Comparison of ENCODE assay signal across 8 cellular contexts in genomic region chr13:33676045-33676699, GRCh38.
DNase-seq lines count a peak whose midpoint lies in the region; ATAC-seq and TF ChIP-seq lines count a peak whose summit lies in the region.

No MANE protein-coding gene starts in this region.

- no peak for DNase-seq in activated CD4-positive, alpha-beta T cell treated with anti-CD3 and anti-CD28 coated beads, Interleukin-2, amount 10 ng/mL, durations not matched to agents 24 days and 14 days
- no peak for DNase-seq in activated CD4-positive, alpha-beta T cell treated with anti-CD3 and anti-CD28 coated beads for 1 hour
- DNase-seq in astrocyte of the cerebellum (ENCODE audit: low read depth): no peak
- DNase-seq in transverse colon: peak; percentile 44
- no peak for DNase-seq in activated CD4-positive, alpha-beta T cell treated with anti-CD3 and anti-CD28 coated beads, Interleukin-2, amount 10 ng/mL, durations not matched to agents 7 days and 5 days

- no peaks in the 10 kb centered on the region for H3K27me3 ChIP-seq in liver (ENCODE audit: control insufficient read depth in 4 of 4, insufficient read depth in 4 of 4, low read length in 3 of 4)
- no peaks in the 10 kb centered on the region for H3K27me3 ChIP-seq in transverse colon

- no peak for TF ChIP-seq POLR2A in transverse colon (IDR thresholded peaks at IDR 0.05)

- H3K4me3 ChIP-seq in astrocyte of the cerebellum (ENCODE audit: low read depth, low read length) (peak overlapping the region; percentile 3), liver (ENCODE audit: low read depth in 1 of 3, low read length in 3 of 3) (peak overlapping the region; percentile 63 to 84 (median 84)), transverse colon (peak overlapping the region; percentile 12 to 56 (median 36))

- POLR2A ChIA-PET in activated CD4-positive, alpha-beta T cell treated with anti-CD3 and anti-CD28 coated beads, Interleukin-2, amount 10 ng/mL, durations not matched to agents 7 days and 5 days (lab: Charles Lee): no interaction called here

- ATAC-seq in GM18858 (IDR thresholded peaks at IDR 0.05; ENCODE audit: unreplicated experiment) (no peak), GM21619 (IDR thresholded peaks at IDR 0.05; ENCODE audit: unreplicated experiment) (no peak)

- H3K4me1 ChIP-seq in liver (ENCODE audit: control insufficient read depth in 4 of 4, insufficient read depth in 4 of 4, low read length in 3 of 4) (peaks cover 8 to 37% (median 23%) of the 10 kb centered on the region in 4 donors), transverse colon (peaks cover 5 to 40% (median 22%) of the 10 kb centered on the region in 4 donors)

- CTCF ChIA-PET in activated CD4-positive, alpha-beta T cell treated with anti-CD3 and anti-CD28 coated beads, Interleukin-2, amount 10 ng/mL, durations not matched to agents 7 days and 5 days (lab: Charles Lee): interaction anchor here (1.1 to 1.7 kb wide), 2 partner anchors 16 to 42 kb away, joined by 3 to 4 read pairs; no protein-coding TSS in a partner anchor

- TF ChIP-seq CTCF in astrocyte of the cerebellum (IDR thresholded peaks at IDR 0.05; ENCODE audit: low read depth, low read length, missing control alignments) (no peak), liver (IDR thresholded peaks at IDR 0.05; ENCODE audit: low read depth, low read length, missing input control) (no peak), transverse colon (IDR thresholded peaks at IDR 0.05) (no peak)

- H3K9ac ChIP-seq in liver (ENCODE audit: low read depth in 1 of 2, low read length in 2 of 2): peak overlapping the region; percentile 68 to 83

- H3K27ac ChIP-seq in liver (ENCODE audit: low read depth in 1 of 2, low read length in 2 of 2) (peak overlapping the region; percentile 77 to 91), transverse colon (peak overlapping the region; percentile 72 to 76 (median 74))

- H3K9me3 ChIP-seq in liver (ENCODE audit: control insufficient read depth in 4 of 4, low read length in 3 of 4) (no peaks in the 10 kb centered on the region), transverse colon (no peaks in the 10 kb centered on the region)

- peaks cover 7% of the 10 kb centered on the region for H3K9me3 Mint-ChIP-seq in activated CD4-positive, alpha-beta T cell treated with anti-CD3 and anti-CD28 coated beads, Interleukin-2, amount 10 ng/mL, durations not matched to agents 24 days and 14 days
- H3K9me3 Mint-ChIP-seq in activated CD4-positive, alpha-beta T cell treated with anti-CD3 and anti-CD28 coated beads, Interleukin-2, amount 10 ng/mL, durations not matched to agents 7 days and 5 days: no peaks in the 10 kb centered on the region

- intact Hi-C loops in activated CD4-positive, alpha-beta T cell treated with anti-CD3 and anti-CD28 coated beads, Interleukin-2, amount 10 ng/mL, durations not matched to agents 24 days and 14 days (cut with micrococcal nuclease): loop anchor here (5.0 kb wide), 1 partner anchor 141 kb away; the partner anchor contains the start of gene RFC3
- intact Hi-C loops in transverse colon (cut with DNase I; ENCODE audit: low total_unique reads): no loop called here

- no peak overlapping the region for H3K27ac Mint-ChIP-seq in activated CD4-positive, alpha-beta T cell treated with anti-CD3 and anti-CD28 coated beads, Interleukin-2, amount 10 ng/mL, durations not matched to agents 24 days and 14 days
- H3K27ac Mint-ChIP-seq in activated CD4-positive, alpha-beta T cell treated with anti-CD3 and anti-CD28 coated beads, Interleukin-2, amount 10 ng/mL, durations not matched to agents 7 days and 5 days: no peak overlapping the region

- H3K36me3 ChIP-seq in liver (ENCODE audit: control insufficient read depth in 4 of 4, insufficient read depth in 3 of 4, low read depth in 1 of 4, low read length in 3 of 4) (no peaks in the 10 kb centered on the region), transverse colon (no peaks in the 10 kb centered on the region)

- H3K27me3 Mint-ChIP-seq in activated CD4-positive, alpha-beta T cell treated with anti-CD3 and anti-CD28 coated beads, Interleukin-2, amount 10 ng/mL, durations not matched to agents 24 days and 14 days: no peaks in the 10 kb centered on the region
- no peaks in the 10 kb centered on the region for H3K27me3 Mint-ChIP-seq in activated CD4-positive, alpha-beta T cell treated with anti-CD3 and anti-CD28 coated beads, Interleukin-2, amount 10 ng/mL, durations not matched to agents 7 days and 5 days

- in situ Hi-C loops in astrocyte of the cerebellum (cut with HindIII; ENCODE audit: low sequenced_read_pairs) (no loop called here), transverse colon (cut with MboI; ENCODE audit: low pct_ligation_motif_present in 1 of 4, low pct_unique_long_range_greater_than_20kb in 1 of 4, low sequenced_read_pairs in 3 of 4) (no loop called here)

- peak; percentile 43 to 46 for TF ChIP-seq RAD21 in liver (IDR thresholded peaks at IDR 0.05)

- peak overlapping the region; percentile 23 for H3K4me3 Mint-ChIP-seq in activated CD4-positive, alpha-beta T cell treated with anti-CD3 and anti-CD28 coated beads, Interleukin-2, amount 10 ng/mL, durations not matched to agents 24 days and 14 days
- no peak overlapping the region for H3K4me3 Mint-ChIP-seq in activated CD4-positive, alpha-beta T cell treated with anti-CD3 and anti-CD28 coated beads, Interleukin-2, amount 10 ng/mL, durations not matched to agents 7 days and 5 days

- TF ChIP-seq EP300 in transverse colon (IDR thresholded peaks at IDR 0.05; ENCODE audit: low read depth): no peak

- WGBS in liver: 16% methylated on average over 11 of the region's 11 CpGs
- WGBS in transverse colon (ENCODE audit: low coverage in 1 of 2), 2 donors: 19 to 22% methylated on average over 11 of the region's 11 CpGs

- peaks cover 2% of the 10 kb centered on the region for H3K36me3 Mint-ChIP-seq in activated CD4-positive, alpha-beta T cell treated with anti-CD3 and anti-CD28 coated beads, Interleukin-2, amount 10 ng/mL, durations not matched to agents 24 days and 14 days (ENCODE audit: low read depth)
- no peaks in the 10 kb centered on the region for H3K36me3 Mint-ChIP-seq in activated CD4-positive, alpha-beta T cell treated with anti-CD3 and anti-CD28 coated beads, Interleukin-2, amount 10 ng/mL, durations not matched to agents 7 days and 5 days (ENCODE audit: low read depth)

- peaks cover 26% of the 10 kb centered on the region for H3K4me1 Mint-ChIP-seq in activated CD4-positive, alpha-beta T cell treated with anti-CD3 and anti-CD28 coated beads, Interleukin-2, amount 10 ng/mL, durations not matched to agents 24 days and 14 days
- peaks cover 24% of the 10 kb centered on the region for H3K4me1 Mint-ChIP-seq in activated CD4-positive, alpha-beta T cell treated with anti-CD3 and anti-CD28 coated beads, Interleukin-2, amount 10 ng/mL, durations not matched to agents 7 days and 5 days

TF ChIP-seq in liver, 16 proteins besides CTCF, POLR2A, EP300 and RAD21 (continues in another document):
- TF ChIP-seq REST (IDR thresholded peaks at IDR 0.05) (no peak), HNF4G (IDR thresholded peaks at IDR 0.05) (no peak), HNF4A (conservative IDR thresholded peaks at IDR 0.05) (peak; percentile 51 to 55), NR2F2 (IDR thresholded peaks at IDR 0.05) (no peak), SP1 (IDR thresholded peaks at IDR 0.05) (peak; percentile 36), GABPA (IDR thresholded peaks at IDR 0.05 in 1 of 2, conservative IDR thresholded peaks at IDR 0.05 in 1 of 2) (no peak), EGR1 (IDR thresholded peaks at IDR 0.05; ENCODE audit: low read depth in 2 of 2) (peak in 1 of 2 donors; percentile 57), JUND (IDR thresholded peaks at IDR 0.05) (no peak), FOXA2 (IDR thresholded peaks at IDR 0.05) (no peak), TAF1 (conservative IDR thresholded peaks at IDR 0.05) (peak; percentile 47)
- TF ChIP-seq, protein P1, sequence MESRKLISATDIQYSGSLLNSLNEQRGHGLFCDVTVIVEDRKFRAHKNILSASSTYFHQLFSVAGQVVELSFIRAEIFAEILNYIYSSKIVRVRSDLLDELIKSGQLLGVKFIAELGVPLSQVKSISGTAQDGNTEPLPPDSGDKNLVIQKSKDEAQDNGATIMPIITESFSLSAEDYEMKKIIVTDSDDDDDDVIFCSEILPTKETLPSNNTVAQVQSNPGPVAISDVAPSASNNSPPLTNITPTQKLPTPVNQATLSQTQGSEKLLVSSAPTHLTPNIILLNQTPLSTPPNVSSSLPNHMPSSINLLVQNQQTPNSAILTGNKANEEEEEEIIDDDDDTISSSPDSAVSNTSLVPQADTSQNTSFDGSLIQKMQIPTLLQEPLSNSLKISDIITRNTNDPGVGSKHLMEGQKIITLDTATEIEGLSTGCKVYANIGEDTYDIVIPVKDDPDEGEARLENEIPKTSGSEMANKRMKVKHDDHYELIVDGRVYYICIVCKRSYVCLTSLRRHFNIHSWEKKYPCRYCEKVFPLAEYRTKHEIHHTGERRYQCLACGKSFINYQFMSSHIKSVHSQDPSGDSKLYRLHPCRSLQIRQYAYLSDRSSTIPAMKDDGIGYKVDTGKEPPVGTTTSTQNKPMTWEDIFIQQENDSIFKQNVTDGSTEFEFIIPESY (IDR thresholded peaks at IDR 0.05): no peak

Comparison
In these comparisons a context has a peak if more than half of its experiments do, and no peak if none do; other contexts are left out.
1. H3K4me3 ChIP-seq: peak in every context shown above with its lines; median percentile 84 in liver; 36 in transverse colon; 3 in astrocyte of the cerebellum.